In genomic region chr1:25992689-25993146, GRCh38 we compare ENCODE assay signal across 24 cellular contexts. TPM values are rescaled to one million over a fixed set of nuclear protein-coding genes. Genes with fewer than 3 reads are reported as not detected.
DNase-seq lines count a peak whose midpoint lies in the region; ATAC-seq and TF ChIP-seq lines count a peak whose summit lies in the region.
"Had no signal": no experiment of that assay in that cellular context is flagged by ENCODE, and none has a peak within 500 bp of the region (broad histone marks: within the 10 kb centered on the region; RNA-seq: fewer than 3 reads in every experiment).

No MANE protein-coding gene starts in this region.

- H2AFZ ChIP-seq in DND-41 (ENCODE audit: low read depth, low read length) = no peak overlapping the region

- peak overlapping the region; percentile 68 for H3K9ac ChIP-seq in DND-41 (ENCODE audit: low read depth, low read length)
- H3K9ac ChIP-seq: BLaER1 had no signal

- H3K4me2 ChIP-seq in DND-41 (ENCODE audit: insufficient read depth, low read length) = peak overlapping the region; percentile 60

- H3K4me3 ChIP-seq in AG04450 (ENCODE audit: low read depth, low read length) = no peak overlapping the region
- H3K4me3 ChIP-seq in DND-41 (ENCODE audit: low read depth in 1 of 2, low read length in 2 of 2) = peak overlapping the region in 1 of 2 experiments; percentile 26; a peak in 2 of 4 replicates
- H3K4me3 ChIP-seq: ascending aorta, BLaER1, esophagus muscularis mucosa, ovary, tibial artery had no signal

- H3K36me3 Mint-ChIP-seq in brain = no peaks in the 10 kb centered on the region
- H3K36me3 Mint-ChIP-seq in natural killer cell treated with Interleukin-12 subunit alpha and Interleukin-12 subunit beta and Interleukin-15 and Interleukin-18, amount 100 ng/mL, for 72 hours = no peaks in the 10 kb centered on the region
- peaks cover 10% of the 10 kb centered on the region for H3K36me3 Mint-ChIP-seq in activated naive CD8-positive, alpha-beta T cell treated with anti-CD3 and anti-CD28 coated beads for 36 hours
- H3K36me3 Mint-ChIP-seq: activated naive CD8-positive, alpha-beta T cell treated with anti-CD3 and anti-CD28 coated beads, Interleukin-2, amount 10 ng/mL, durations not matched to agents 7 days and 5 days had no signal

- H3K9me3 ChIP-seq in AG04450 (ENCODE audit: control insufficient read depth, insufficient read depth, low read length) (no peaks in the 10 kb centered on the region), DND-41 (ENCODE audit: insufficient read depth, low read length, severe bottlenecking) (no peaks in the 10 kb centered on the region)
- H3K9me3 ChIP-seq: ascending aorta, BLaER1, esophagus muscularis mucosa, ovary, tibial artery had no signal

- H4K20me1 ChIP-seq in DND-41 (ENCODE audit: insufficient read depth, low read length) = no peaks in the 10 kb centered on the region
- H4K20me1 ChIP-seq: BLaER1 had no signal

- H3K36me3 ChIP-seq in DND-41 (ENCODE audit: insufficient read depth, low read length) = peaks cover 17% of the 10 kb centered on the region
- H3K36me3 ChIP-seq: ovary had no signal

- DNase-seq in AG04450 (ENCODE audit: low read depth, low spot score) (no peak), DND-41 (peak; percentile 37), NCI-H1417 (lab: John Stamatoyannopoulos, UW) (no peak), NCI-H1436 (lab: John Stamatoyannopoulos, UW) (no peak)
- no peak for DNase-seq in natural killer cell treated with Interleukin-12 subunit alpha and Interleukin-12 subunit beta and Interleukin-15 and Interleukin-18, amount 100 ng/mL, for 72 hours (ENCODE audit: low spot score)
- DNase-seq in activated naive CD8-positive, alpha-beta T cell treated with anti-CD3 and anti-CD28 coated beads for 36 hours = no peak
- DNase-seq: activated CD4-positive, alpha-beta T cell treated with anti-CD3 and anti-CD28 coated beads, Interleukin-2, amount 50 U/mL, for 4 hours; activated naive CD8-positive, alpha-beta T cell treated with anti-CD3 and anti-CD28 coated beads, Interleukin-2, amount 10 ng/mL, durations not matched to agents 7 days and 5 days; endodermal cell; MV-4-11; NCI-H1694; NCI-H526; ovary; small intestine had no signal

- H3K9me3 Mint-ChIP-seq in brain = no peaks in the 10 kb centered on the region
- H3K9me3 Mint-ChIP-seq in natural killer cell treated with Interleukin-12 subunit alpha and Interleukin-12 subunit beta and Interleukin-15 and Interleukin-18, amount 100 ng/mL, for 72 hours = no peaks in the 10 kb centered on the region
- no peaks in the 10 kb centered on the region for H3K9me3 Mint-ChIP-seq in activated naive CD8-positive, alpha-beta T cell treated with anti-CD3 and anti-CD28 coated beads for 36 hours
- H3K9me3 Mint-ChIP-seq: activated naive CD8-positive, alpha-beta T cell treated with anti-CD3 and anti-CD28 coated beads, Interleukin-2, amount 10 ng/mL, durations not matched to agents 7 days and 5 days; activated T-helper 2 cell treated with anti-CD3 and anti-CD28 coated beads, Interferon-gamma antibody, Interleukin-2, Interleukin-4, amounts not matched to agents 10 μg/mL and 5 μg/mL and 100 μg/mL, durations not matched to agents 14 hours and 24 hours and 36 hours; endodermal cell; memory B cell; stimulated activated naive CD8-positive, alpha-beta T cell treated with anti-CD3 and anti-CD28 coated beads, Interleukin-15, Interleukin-2, amounts not matched to agents 100 ng/mL and 50 ng/mL, for 24 hours had no signal

- H3K27ac Mint-ChIP-seq in brain = peak overlapping the region in 3 of 5 experiments; percentile 31 to 87 (median 80)
- H3K27ac Mint-ChIP-seq in natural killer cell treated with Interleukin-12 subunit alpha and Interleukin-12 subunit beta and Interleukin-15 and Interleukin-18, amount 100 ng/mL, for 72 hours = peak overlapping the region; percentile 10 to 85
- H3K27ac Mint-ChIP-seq in activated naive CD8-positive, alpha-beta T cell treated with anti-CD3 and anti-CD28 coated beads for 36 hours = no peak overlapping the region
- H3K27ac Mint-ChIP-seq: activated T-helper 2 cell treated with anti-CD3 and anti-CD28 coated beads, Interferon-gamma antibody, Interleukin-2, Interleukin-4, amounts not matched to agents 10 μg/mL and 5 μg/mL and 100 μg/mL, durations not matched to agents 14 hours and 24 hours and 36 hours; endodermal cell; memory B cell had no signal

- H3K27ac ChIP-seq in AG04450 (ENCODE audit: low read depth, low read length) (peak overlapping the region; percentile 39), DND-41 (ENCODE audit: low read length) (peak overlapping the region; percentile 98)
- H3K27ac ChIP-seq: ascending aorta, esophagus muscularis mucosa, foreskin keratinocyte, ovary, tibial artery had no signal

- no peak overlapping the region for H3K4me3 Mint-ChIP-seq in brain
- H3K4me3 Mint-ChIP-seq in natural killer cell treated with Interleukin-12 subunit alpha and Interleukin-12 subunit beta and Interleukin-15 and Interleukin-18, amount 100 ng/mL, for 72 hours = peak overlapping the region; percentile 46
- H3K4me3 Mint-ChIP-seq in activated naive CD8-positive, alpha-beta T cell treated with anti-CD3 and anti-CD28 coated beads for 36 hours = no peak overlapping the region
- H3K4me3 Mint-ChIP-seq: activated naive CD8-positive, alpha-beta T cell treated with anti-CD3 and anti-CD28 coated beads, Interleukin-2, amount 10 ng/mL, durations not matched to agents 7 days and 5 days; endodermal cell; memory B cell; stimulated activated naive CD8-positive, alpha-beta T cell treated with anti-CD3 and anti-CD28 coated beads, Interleukin-15, Interleukin-2, amounts not matched to agents 100 ng/mL and 50 ng/mL, for 24 hours had no signal

- H3K27me3 ChIP-seq in AG04450 (ENCODE audit: control insufficient read depth, insufficient read depth, low read length) (no peaks in the 10 kb centered on the region), DND-41 (ENCODE audit: insufficient read depth, low read length, poor library complexity) (no peaks in the 10 kb centered on the region)
- H3K27me3 ChIP-seq: ascending aorta, BLaER1, esophagus muscularis mucosa, foreskin keratinocyte, ovary, tibial artery had no signal

- H3K79me2 ChIP-seq in DND-41 (ENCODE audit: insufficient read depth, low read length) = peaks cover 85% of the 10 kb centered on the region

- no peak for ATAC-seq in DND-41 (ENCODE audit: insufficient read depth, low read depth)
- no peak for ATAC-seq in natural killer cell treated with Interleukin-12 subunit alpha and Interleukin-12 subunit beta and Interleukin-15 and Interleukin-18, amount 100 ng/mL, for 72 hours
- ATAC-seq: foreskin keratinocyte had no signal

- POLR2A ChIA-PET in AG04450 (lab: Yijun Ruan, JAX) = no interaction called here

- H3K4me1 ChIP-seq in DND-41 (ENCODE audit: insufficient read depth, low read length) = peaks cover 99% of the 10 kb centered on the region

- no peak for TF ChIP-seq CTCF in AG04450 (IDR thresholded peaks at IDR 0.05; ENCODE audit: low read depth, low read length)
- no peak for TF ChIP-seq CTCF in DND-41 (IDR thresholded peaks at IDR 0.05; ENCODE audit: borderline replicate concordance, extremely low read depth, low read length, poor library complexity, severe bottlenecking)
- TF ChIP-seq CTCF in brain (conservative IDR thresholded peaks at IDR 0.05) = no peak

- H3K4me1 Mint-ChIP-seq in brain = peaks cover 56% of the 10 kb centered on the region
- H3K4me1 Mint-ChIP-seq in natural killer cell treated with Interleukin-12 subunit alpha and Interleukin-12 subunit beta and Interleukin-15 and Interleukin-18, amount 100 ng/mL, for 72 hours (ENCODE audit: low read depth in 2 of 2) = peaks cover 58 to 66% of the 10 kb centered on the region in 2 donors
- peaks cover 57% of the 10 kb centered on the region for H3K4me1 Mint-ChIP-seq in activated naive CD8-positive, alpha-beta T cell treated with anti-CD3 and anti-CD28 coated beads for 36 hours

- CTCF ChIA-PET in AG04450 (lab: Charles Lee) = interaction anchor here (12.2 kb wide), 1 partner anchor 98 kb away, joined by 214 read pairs; no protein-coding TSS in a partner anchor

- H3K27me3 Mint-ChIP-seq in brain = peaks cover 5% of the 10 kb centered on the region
- H3K27me3 Mint-ChIP-seq in natural killer cell treated with Interleukin-12 subunit alpha and Interleukin-12 subunit beta and Interleukin-15 and Interleukin-18, amount 100 ng/mL, for 72 hours = no peaks in the 10 kb centered on the region
- no peaks in the 10 kb centered on the region for H3K27me3 Mint-ChIP-seq in activated naive CD8-positive, alpha-beta T cell treated with anti-CD3 and anti-CD28 coated beads for 36 hours
- H3K27me3 Mint-ChIP-seq: activated naive CD8-positive, alpha-beta T cell treated with anti-CD3 and anti-CD28 coated beads, Interleukin-2, amount 10 ng/mL, durations not matched to agents 7 days and 5 days; memory B cell; stimulated activated naive CD8-positive, alpha-beta T cell treated with anti-CD3 and anti-CD28 coated beads, Interleukin-15, Interleukin-2, amounts not matched to agents 100 ng/mL and 50 ng/mL, for 24 hours had no signal

RNA-seq across cellular contexts. Expression of gene PAFAH2, which starts 5.1 kb away (rescaled TPM):
- polyA plus RNA-seq in AG04450 (2011; rRNA removed) = 9.3 and 11.8 TPM in 2 replicates
- 7.4 and 9.1 TPM in 2 replicates for polyA minus RNA-seq in AG04450 (2011; rRNA and poly(A)+ RNA removed)
- polyA plus RNA-seq in brain (ENCODE audit: insufficient read depth, low read depth, low replicate concordance) = 8.7 TPM
- total RNA-seq in natural killer cell treated with Interleukin-12 subunit alpha and Interleukin-12 subunit beta and Interleukin-15 and Interleukin-18, amount 100 ng/mL, for 72 hours = 10 to 100 TPM; 14.2 to 20.0 TPM
- total RNA-seq in activated naive CD8-positive, alpha-beta T cell treated with anti-CD3 and anti-CD28 coated beads for 36 hours = 1 to 10 TPM; 8.6 to 8.8 TPM

RNA-seq across cellular contexts. Expression of gene EXTL1, which starts 28.9 kb away (rescaled TPM):
- polyA plus RNA-seq in AG04450 (2011; rRNA removed) (1.3 and 1.8 TPM in 2 replicates), brain (ENCODE audit: insufficient read depth, low read depth, low replicate concordance) (6.9 TPM)
- polyA minus RNA-seq in AG04450 (2011; rRNA and poly(A)+ RNA removed) = 2.3 and 4.0 TPM in 2 replicates
- total RNA-seq in natural killer cell treated with Interleukin-12 subunit alpha and Interleukin-12 subunit beta and Interleukin-15 and Interleukin-18, amount 100 ng/mL, for 72 hours = not detected
- total RNA-seq in activated naive CD8-positive, alpha-beta T cell treated with anti-CD3 and anti-CD28 coated beads for 36 hours = not detected
- total RNA-seq: activated naive CD8-positive, alpha-beta T cell treated with anti-CD3 and anti-CD28 coated beads, Interleukin-2, amount 10 ng/mL, durations not matched to agents 7 days and 5 days; activated T-helper 2 cell treated with anti-CD3 and anti-CD28 coated beads, Interferon-gamma antibody, Interleukin-2, Interleukin-4, amounts not matched to agents 10 μg/mL and 5 μg/mL and 100 μg/mL, durations not matched to agents 14 hours and 24 hours and 36 hours had no signal

RNA-seq across cellular contexts. Expression of gene SLC30A2, which starts 53.2 kb away (rescaled TPM):
- polyA plus RNA-seq in AG04450 (2011; rRNA removed) = not detected in 2 replicates
- not detected in 2 replicates for polyA minus RNA-seq in AG04450 (2011; rRNA and poly(A)+ RNA removed)
- not detected for polyA plus RNA-seq in brain (ENCODE audit: insufficient read depth, low read depth, low replicate concordance)
- total RNA-seq in natural killer cell treated with Interleukin-12 subunit alpha and Interleukin-12 subunit beta and Interleukin-15 and Interleukin-18, amount 100 ng/mL, for 72 hours = not detected
- total RNA-seq in activated naive CD8-positive, alpha-beta T cell treated with anti-CD3 and anti-CD28 coated beads for 36 hours = not detected
- total RNA-seq: activated naive CD8-positive, alpha-beta T cell treated with anti-CD3 and anti-CD28 coated beads, Interleukin-2, amount 10 ng/mL, durations not matched to agents 7 days and 5 days; activated T-helper 2 cell treated with anti-CD3 and anti-CD28 coated beads, Interferon-gamma antibody, Interleukin-2, Interleukin-4, amounts not matched to agents 10 μg/mL and 5 μg/mL and 100 μg/mL, durations not matched to agents 14 hours and 24 hours and 36 hours; ascending aorta; endodermal cell; foreskin keratinocyte; LHCN-M2 had no signal
- polyA plus RNA-seq: foreskin keratinocyte, ovary had no signal
